Comparison of ENCODE assay signal across 11 cellular contexts in the genomic region with DNA sequence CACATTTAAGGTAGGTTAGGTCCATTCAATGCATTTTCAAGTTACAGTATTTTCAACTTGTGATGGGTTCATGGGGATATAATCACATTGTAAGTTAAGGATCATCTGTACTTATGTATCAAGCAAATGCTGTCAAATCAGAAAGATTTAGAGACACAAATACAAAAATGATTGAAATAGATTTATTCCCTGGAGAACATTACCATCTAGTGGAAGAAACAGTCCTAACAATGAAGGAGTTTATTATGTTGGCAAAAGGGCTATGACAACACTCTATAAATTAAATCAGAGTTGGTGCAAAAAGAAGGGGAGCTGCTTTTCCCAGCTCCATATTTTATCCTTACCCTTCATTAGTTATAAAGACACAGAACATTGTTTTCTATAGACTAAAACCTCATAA.
DNase-seq lines count a peak whose midpoint lies in the region; ATAC-seq, FAIRE-seq and TF ChIP-seq lines count a peak whose summit lies in the region.
"Had no signal": no experiment of that assay in that cellular context is flagged by ENCODE, and none has a peak within 500 bp of the region (broad histone marks: within the 10 kb centered on the region; RNA-seq: fewer than 3 reads in every experiment).

No MANE protein-coding gene starts in this region.

- CTCF ChIA-PET in HEK293 (lab: Yijun Ruan, JAX): interaction anchor here (0.5 to 1.3 kb wide), 5 partner anchors 10 to 580 kb away, joined by 3 to 16 read pairs (median 3); no protein-coding TSS in a partner anchor
- CTCF ChIA-PET in activated naive CD4-positive, alpha-beta T cell treated with anti-CD3 and anti-CD28 coated beads, Interleukin-2, amount 10 ng/mL, durations not matched to agents 7 days and 5 days (lab: Charles Lee): no interaction called here

- ATAC-seq in SK-N-SH treated with all-trans-retinoic acid at 6 μM for 48 hours (peak; percentile 55; the same call in 2 of the 3 replicates), psoas muscle (no peak)
- ATAC-seq in naive thymus-derived CD8-positive, alpha-beta T cell: no peak
- no peak for ATAC-seq in activated T-helper 17 cell treated with anti-CD3 and anti-CD28 coated beads, Interleukin-2, amount 50 U/mL, for 72 hours (replicated peaks)

- H3K4me1 ChIP-seq in HEK293 (ENCODE audit: control insufficient read depth, insufficient read depth, low read length) (no peaks in the 10 kb centered on the region), keratinocyte (ENCODE audit: control insufficient read depth, extremely low read depth, insufficient read depth, low read length) (no peaks in the 10 kb centered on the region), psoas muscle (no peaks in the 10 kb centered on the region)
- H3K4me1 ChIP-seq: suprapubic skin had no signal

- no peaks in the 10 kb centered on the region for H3K27me3 ChIP-seq in keratinocyte (ENCODE audit: control insufficient read depth, extremely low read depth, insufficient read depth, low read length)
- no peaks in the 10 kb centered on the region for H3K27me3 ChIP-seq in psoas muscle (ENCODE audit: insufficient read depth in 3 of 3, low read length in 2 of 3)
- H3K27me3 ChIP-seq: suprapubic skin had no signal

- peaks cover 26% of the 10 kb centered on the region for H3K27me3 Mint-ChIP-seq in activated naive CD4-positive, alpha-beta T cell treated with anti-CD3 and anti-CD28 coated beads, Interleukin-2, amount 10 ng/mL, durations not matched to agents 7 days and 5 days
- H3K27me3 Mint-ChIP-seq in naive thymus-derived CD8-positive, alpha-beta T cell: peaks cover 4 to 15% (median 9%) of the 10 kb centered on the region in 5 donors
- H3K27me3 Mint-ChIP-seq in activated T-helper 17 cell treated with anti-CD3 and anti-CD28 coated beads, Interleukin-2, amount 50 U/mL, for 72 hours: peaks cover 6% of the 10 kb centered on the region

- H3K9me1 ChIP-seq in keratinocyte (ENCODE audit: control insufficient read depth, extremely low read depth, insufficient read depth, low read length): no peaks in the 10 kb centered on the region

- TF ChIP-seq CTCF in HEK293 (tag by site-specific recombination; IDR thresholded peaks at IDR 0.05) (0 out of 2 replicates have a peak, but pooled peaks have one; percentile 23), keratinocyte (optimal IDR thresholded peaks at IDR 0.05 in 1 of 3, IDR thresholded peaks at IDR 0.05 in 1 of 3, conservative IDR thresholded peaks at IDR 0.05 in 1 of 3; ENCODE audit: extremely low read depth in 1 of 3, insufficient read depth in 2 of 3, low read length in 3 of 3) (peak in 2 of 3 experiments; percentile 15 to 31), psoas muscle (IDR thresholded peaks at IDR 0.05) (no peak)

- no peaks in the 10 kb centered on the region for H4K20me1 ChIP-seq in keratinocyte (ENCODE audit: control insufficient read depth, extremely low read depth, insufficient read depth, low read length)

- DNase-seq in ACHN (peak; percentile 36), keratinocyte (ENCODE audit: low read depth, low spot score) (no peak), psoas muscle (no peak)
- no peak for DNase-seq in activated naive CD4-positive, alpha-beta T cell treated with anti-CD3 and anti-CD28 coated beads, Interleukin-2, amount 10 ng/mL, durations not matched to agents 7 days and 5 days
- DNase-seq in naive thymus-derived CD8-positive, alpha-beta T cell: no peak

- in situ Hi-C loops in ACHN (cut with HindIII; ENCODE audit: low pct_ligation_motif_present, low pct_unique_long_range_greater_than_20kb, low sequenced_read_pairs): no loop called here

- POLR2A ChIA-PET in HEK293 (lab: Yijun Ruan, JAX): no interaction called here
- POLR2A ChIA-PET in naive thymus-derived CD8-positive, alpha-beta T cell (lab: Charles Lee): no interaction called here

- H3K27ac ChIP-seq in HEK293 (ENCODE audit: extremely low read depth, low read depth, low read length) (no peak overlapping the region), keratinocyte (ENCODE audit: control insufficient read depth, insufficient read depth, low read length) (no peak overlapping the region), psoas muscle (no peak overlapping the region)
- H3K27ac ChIP-seq: suprapubic skin had no signal

- no peak overlapping the region for H3K4me2 ChIP-seq in keratinocyte (ENCODE audit: control insufficient read depth, extremely low read depth, insufficient read depth, low read depth, low read length)

- H3K79me2 ChIP-seq in keratinocyte (ENCODE audit: control insufficient read depth, insufficient read depth, low read length): no peaks in the 10 kb centered on the region

- H3K36me3 Mint-ChIP-seq in activated naive CD4-positive, alpha-beta T cell treated with anti-CD3 and anti-CD28 coated beads, Interleukin-2, amount 10 ng/mL, durations not matched to agents 7 days and 5 days: no peaks in the 10 kb centered on the region
- no peaks in the 10 kb centered on the region for H3K36me3 Mint-ChIP-seq in naive thymus-derived CD8-positive, alpha-beta T cell
- H3K36me3 Mint-ChIP-seq in activated T-helper 17 cell treated with anti-CD3 and anti-CD28 coated beads, Interleukin-2, amount 50 U/mL, for 72 hours (ENCODE audit: low read depth): no peaks in the 10 kb centered on the region
- H3K36me3 Mint-ChIP-seq: activated naive CD8-positive, alpha-beta T cell had no signal

- H3K36me3 ChIP-seq in HEK293 (ENCODE audit: control insufficient read depth in 2 of 2, insufficient read depth in 1 of 2, low read length in 2 of 2) (no peaks in the 10 kb centered on the region), keratinocyte (ENCODE audit: control insufficient read depth in 2 of 2, extremely low read depth in 1 of 2, insufficient read depth in 2 of 2, low read length in 2 of 2) (no peaks in the 10 kb centered on the region), psoas muscle (ENCODE audit: insufficient read depth in 1 of 2, low read depth in 1 of 2) (no peaks in the 10 kb centered on the region)
- H3K36me3 ChIP-seq: suprapubic skin had no signal

- no peaks in the 10 kb centered on the region for H3K9me3 Mint-ChIP-seq in activated naive CD4-positive, alpha-beta T cell treated with anti-CD3 and anti-CD28 coated beads, Interleukin-2, amount 10 ng/mL, durations not matched to agents 7 days and 5 days
- H3K9me3 Mint-ChIP-seq in naive thymus-derived CD8-positive, alpha-beta T cell: no peaks in the 10 kb centered on the region
- no peaks in the 10 kb centered on the region for H3K9me3 Mint-ChIP-seq in activated T-helper 17 cell treated with anti-CD3 and anti-CD28 coated beads, Interleukin-2, amount 50 U/mL, for 72 hours

- intact Hi-C loops in psoas muscle (cut with DNase I): loop anchor here in 1 of 2 donors (5.0 kb wide), 1 partner anchor 212 kb away; no protein-coding TSS in a partner anchor

- H2AFZ ChIP-seq in keratinocyte (ENCODE audit: control insufficient read depth, low read length): no peak overlapping the region

- no peak overlapping the region for H3K9ac ChIP-seq in keratinocyte (ENCODE audit: control insufficient read depth, extremely low read depth, insufficient read depth, low read length)

- peak; percentile 20 for FAIRE-seq in keratinocyte (lab: Jason Lieb, UNC)
- FAIRE-seq: G401.6 had no signal

- H3K9me3 ChIP-seq in HEK293 (ENCODE audit: control insufficient read depth, insufficient read depth, low read depth, low read length) (no peaks in the 10 kb centered on the region), keratinocyte (ENCODE audit: control insufficient read depth, low read depth, low read length) (no peaks in the 10 kb centered on the region), psoas muscle (no peaks in the 10 kb centered on the region)
- H3K9me3 ChIP-seq: suprapubic skin had no signal

- H3K4me3 ChIP-seq in HEK293 (ENCODE audit: low read depth, low read length) (no peak overlapping the region), keratinocyte (ENCODE audit: control insufficient read depth in 2 of 3, extremely low read depth in 1 of 3, insufficient read depth in 2 of 3, low read depth in 1 of 3, low read length in 3 of 3) (no peak overlapping the region), psoas muscle (no peak overlapping the region)
- H3K4me3 ChIP-seq: suprapubic skin had no signal

- H3K4me3 Mint-ChIP-seq in activated naive CD4-positive, alpha-beta T cell treated with anti-CD3 and anti-CD28 coated beads, Interleukin-2, amount 10 ng/mL, durations not matched to agents 7 days and 5 days: no peak overlapping the region
- no peak overlapping the region for H3K4me3 Mint-ChIP-seq in naive thymus-derived CD8-positive, alpha-beta T cell
- no peak overlapping the region for H3K4me3 Mint-ChIP-seq in activated T-helper 17 cell treated with anti-CD3 and anti-CD28 coated beads, Interleukin-2, amount 50 U/mL, for 72 hours
- H3K4me3 Mint-ChIP-seq: activated naive CD8-positive, alpha-beta T cell had no signal

- peaks cover 7% of the 10 kb centered on the region for H3K4me1 Mint-ChIP-seq in activated naive CD4-positive, alpha-beta T cell treated with anti-CD3 and anti-CD28 coated beads, Interleukin-2, amount 10 ng/mL, durations not matched to agents 7 days and 5 days
- H3K4me1 Mint-ChIP-seq in naive thymus-derived CD8-positive, alpha-beta T cell: peaks cover 0 to 3% (median 0%) of the 10 kb centered on the region in 4 donors
- H3K4me1 Mint-ChIP-seq in activated T-helper 17 cell treated with anti-CD3 and anti-CD28 coated beads, Interleukin-2, amount 50 U/mL, for 72 hours: no peaks in the 10 kb centered on the region

- H3K27ac Mint-ChIP-seq in activated naive CD4-positive, alpha-beta T cell treated with anti-CD3 and anti-CD28 coated beads, Interleukin-2, amount 10 ng/mL, durations not matched to agents 7 days and 5 days: no peak overlapping the region
- H3K27ac Mint-ChIP-seq in naive thymus-derived CD8-positive, alpha-beta T cell: no peak overlapping the region
- no peak overlapping the region for H3K27ac Mint-ChIP-seq in activated T-helper 17 cell treated with anti-CD3 and anti-CD28 coated beads, Interleukin-2, amount 50 U/mL, for 72 hours
- H3K27ac Mint-ChIP-seq: activated naive CD8-positive, alpha-beta T cell had no signal

- dilution Hi-C loops in keratinocyte (cut with MboI; ENCODE audit: extremely low pct_ligation_motif_present, low sequenced_read_pairs): no loop called here

TF ChIP-seq in HEK293, 187 proteins besides CTCF, POLR2A, EP300 and RAD21:
- no peak for TF ChIP-seq ZBTB1 (tag by site-specific recombination; IDR thresholded peaks at IDR 0.05)
- TF ChIP-seq ZNF791 (tag by site-specific recombination; IDR thresholded peaks at IDR 0.05): no peak
- TF ChIP-seq ZNF654 (tag by site-specific recombination; IDR thresholded peaks at IDR 0.05; ENCODE audit: low read depth): peak; percentile 42

TF ChIP-seq in SK-N-SH treated with all-trans-retinoic acid at 6 μM for 48 hours, 23 proteins besides CTCF, POLR2A, EP300 and RAD21 (continues in another document):
- TF ChIP-seq CSDC2 (CRISPR knock-in tag; IDR thresholded peaks at IDR 0.05) (no peak), TOX (CRISPR knock-in tag; IDR thresholded peaks at IDR 0.05; ENCODE audit: borderline replicate concordance) (no peak), PPARA (CRISPR knock-in tag; IDR thresholded peaks at IDR 0.05; ENCODE audit: borderline replicate concordance) (no peak), ZNF70 (CRISPR knock-in tag; IDR thresholded peaks at IDR 0.05) (no peak), ZNF565 (CRISPR knock-in tag; conservative IDR thresholded peaks at IDR 0.05; ENCODE audit: low read depth) (no peak), GLIS3 (CRISPR knock-in tag; IDR thresholded peaks at IDR 0.05) (no peak)
